31 cellular contexts compared by ENCODE assay signal in genomic region chr15:42088801-42089640, GRCh38. TPM values are rescaled to one million over a fixed set of nuclear protein-coding genes. Genes with fewer than 3 reads are reported as not detected.
DNase-seq lines count a peak whose midpoint lies in the region; ATAC-seq, FAIRE-seq and TF ChIP-seq lines count a peak whose summit lies in the region.
"Had no signal": no experiment of that assay in that cellular context is flagged by ENCODE, and none has a peak within 500 bp of the region (broad histone marks: within the 10 kb centered on the region; RNA-seq: fewer than 3 reads in every experiment).

No MANE protein-coding gene starts in this region.

- TF ChIP-seq CTCF in bronchial epithelial cell (IDR thresholded peaks at IDR 0.05; ENCODE audit: insufficient read depth, low read length, severe bottlenecking), result no peak

- H3K36me3 Mint-ChIP-seq in stimulated activated naive B cell treated with anti-CD40 and anti-IgM and Interleukin-4, amounts not matched to agents 10 μg/mL and 1 μg/mL and 100 μg/mL, for 72 hours, result no peaks in the 10 kb centered on the region
- H3K36me3 Mint-ChIP-seq: activated CD4-positive, alpha-beta memory T cell treated with anti-CD3 and anti-CD28 coated beads for 36 hours; stimulated activated memory B cell treated with anti-CD40 and anti-IgM and Interleukin-4, amounts not matched to agents 10 μg/mL and 1 μg/mL and 100 μg/mL, for 72 hours had no signal

- ATAC-seq in stimulated activated naive B cell treated with anti-CD40 and anti-IgM and Interleukin-4, amounts not matched to agents 10 μg/mL and 1 μg/mL and 100 μg/mL, for 72 hours (replicated peaks), result no peak
- no peak for ATAC-seq in GM18873 (IDR thresholded peaks at IDR 0.05; ENCODE audit: low FRiP score, unreplicated experiment)
- ATAC-seq in GM21576 (IDR thresholded peaks at IDR 0.05; ENCODE audit: unreplicated experiment), result no peak
- ATAC-seq: Panc1 had no signal

- DNase-seq in NCI-H82 (lab: John Stamatoyannopoulos, UW) (peak; percentile 37), NCI-H82 treated with DMSO at 0.1 percent for 48 hours (lab: John Stamatoyannopoulos, UW; ENCODE audit: unreplicated experiment) (no peak), DMS79 treated with DMSO at 0.1 percent for 48 hours (lab: John Stamatoyannopoulos, UW) (peak; percentile 28), bronchial epithelial cell (ENCODE audit: low read depth) (no peak), H54 (ENCODE audit: insufficient read length, low spot score) (no peak)
- no peak for DNase-seq in stimulated activated naive B cell treated with anti-CD40 and anti-IgM and Interleukin-4, amounts not matched to agents 10 μg/mL and 1 μg/mL and 100 μg/mL, for 72 hours
- DNase-seq: activated CD4-positive, alpha-beta memory T cell treated with anti-CD3 and anti-CD28 coated beads for 36 hours; activated gamma-delta T cell; C1 segment of cervical spinal cord; effector CD4-positive, alpha-beta T cell; erythroblast; GOT3; heart left ventricle; KG1; mesenchymal stem cell; MM.1S; NCI-H146; NCI-H2227 treated with DMSO at 0.1 percent for 48 hours; NK-92 treated with Interleukin-12 subunit alpha and Interleukin-12 subunit beta, amount 100 ng/mL, for 24 hours; SIG-M5; stimulated activated CD4-positive, alpha-beta T cell treated with anti-CD3 and anti-CD28 coated beads, Interleukin-2, amount 100 ng/mL, for 48 hours; testis; uterus had no signal

- H3K27me3 ChIP-seq in bronchial epithelial cell (ENCODE audit: control insufficient read depth, insufficient read depth, low read length), result no peaks in the 10 kb centered on the region
- H3K27me3 ChIP-seq: testis, uterus had no signal

- peak; percentile 43 for FAIRE-seq in bronchial epithelial cell (lab: Jason Lieb, UNC)
- no peak for FAIRE-seq in H54 (lab: Jason Lieb, UNC)
- FAIRE-seq: D721Med had no signal

- no peaks in the 10 kb centered on the region for H3K9me3 Mint-ChIP-seq in stimulated activated naive B cell treated with anti-CD40 and anti-IgM and Interleukin-4, amounts not matched to agents 10 μg/mL and 1 μg/mL and 100 μg/mL, for 72 hours
- H3K9me3 Mint-ChIP-seq: activated CD4-positive, alpha-beta memory T cell treated with anti-CD3 and anti-CD28 coated beads for 36 hours; stimulated activated memory B cell treated with anti-CD40 and anti-IgM and Interleukin-4, amounts not matched to agents 10 μg/mL and 1 μg/mL and 100 μg/mL, for 72 hours had no signal

- H3K4me3 Mint-ChIP-seq in stimulated activated naive B cell treated with anti-CD40 and anti-IgM and Interleukin-4, amounts not matched to agents 10 μg/mL and 1 μg/mL and 100 μg/mL, for 72 hours, result no peak overlapping the region
- H3K4me3 Mint-ChIP-seq: activated CD4-positive, alpha-beta memory T cell treated with anti-CD3 and anti-CD28 coated beads for 36 hours; stimulated activated memory B cell treated with anti-CD40 and anti-IgM and Interleukin-4, amounts not matched to agents 10 μg/mL and 1 μg/mL and 100 μg/mL, for 72 hours had no signal

- no peaks in the 10 kb centered on the region for H3K36me3 ChIP-seq in bronchial epithelial cell (ENCODE audit: control insufficient read depth, insufficient read depth, low read length)
- H3K36me3 ChIP-seq: heart left ventricle, uterus had no signal

- TF ChIP-seq POLR2A in H54 (IDR thresholded peaks at IDR 0.05; ENCODE audit: low read depth, low read length), result no peak

- peak overlapping the region; percentile 80 for H3K27ac Mint-ChIP-seq in stimulated activated naive B cell treated with anti-CD40 and anti-IgM and Interleukin-4, amounts not matched to agents 10 μg/mL and 1 μg/mL and 100 μg/mL, for 72 hours
- H3K27ac Mint-ChIP-seq: activated CD4-positive, alpha-beta memory T cell treated with anti-CD3 and anti-CD28 coated beads for 36 hours; stimulated activated memory B cell treated with anti-CD40 and anti-IgM and Interleukin-4, amounts not matched to agents 10 μg/mL and 1 μg/mL and 100 μg/mL, for 72 hours had no signal

- H3K4me1 Mint-ChIP-seq in stimulated activated naive B cell treated with anti-CD40 and anti-IgM and Interleukin-4, amounts not matched to agents 10 μg/mL and 1 μg/mL and 100 μg/mL, for 72 hours, result peaks cover 2 to 7% of the 10 kb centered on the region in 2 donors

- peaks cover 7 to 33% of the 10 kb centered on the region in 2 donors for H3K27me3 Mint-ChIP-seq in stimulated activated naive B cell treated with anti-CD40 and anti-IgM and Interleukin-4, amounts not matched to agents 10 μg/mL and 1 μg/mL and 100 μg/mL, for 72 hours

- H3K4me3 ChIP-seq in bronchial epithelial cell (ENCODE audit: low read depth, low read length), result no peak overlapping the region
- H3K4me3 ChIP-seq: heart left ventricle, testis, uterus had no signal

RNA-seq across cellular contexts. Expression of gene PLA2G4D, which starts 5.3 kb away (rescaled TPM):
- total RNA-seq in bronchial epithelial cell, result under 0.01 TPM in 2 replicates
- total RNA-seq: activated CD4-positive, alpha-beta memory T cell treated with anti-CD3 and anti-CD28 coated beads for 36 hours; chondrocyte; fibroblast of villous mesenchyme; heart left ventricle; renal cortical epithelial cell had no signal

Comparison
In these comparisons a context has a peak if more than half of its experiments do, and no peak if none do; other contexts are left out.
1. DNase-seq: peak in NCI-H82 (single experiment) and DMS79 treated with DMSO at 0.1 percent for 48 hours (single experiment); none in NCI-H82 treated with DMSO at 0.1 percent for 48 hours (single experiment), bronchial epithelial cell (single experiment), stimulated activated naive B cell treated with anti-CD40 and anti-IgM and Interleukin-4, amounts not matched to agents 10 μg/mL and 1 μg/mL and 100 μg/mL, for 72 hours (single experiment) and H54 (single experiment).